ENCODE assay signal across 8 cellular contexts in genomic region chr5:140073296-140073695, GRCh38. TPM values are rescaled to one million over a fixed set of nuclear protein-coding genes. Genes with fewer than 3 reads are reported as not detected.
DNase-seq lines count a peak whose midpoint lies in the region; ATAC-seq, FAIRE-seq and TF ChIP-seq lines count a peak whose summit lies in the region.

No MANE protein-coding gene starts in this region.

- H3K4me1 ChIP-seq in DOHH2 (ENCODE audit: control insufficient read depth, low read length) (no peaks in the 10 kb centered on the region), Loucy (ENCODE audit: insufficient read depth, low read length, poor library complexity, severe bottlenecking) (no peaks in the 10 kb centered on the region), H1 (replicated peaks in 1 of 4; ENCODE audit: control insufficient read depth in 3 of 4, insufficient read depth in 4 of 4, low read length in 3 of 4) (no peaks in the 10 kb centered on the region), ovary (ENCODE audit: insufficient read depth) (no peaks in the 10 kb centered on the region)

- no peaks in the 10 kb centered on the region for H3K23me2 ChIP-seq in H1 (ENCODE audit: low read depth, low read length)

- no peaks in the 10 kb centered on the region for H3K79me2 ChIP-seq in DOHH2 (ENCODE audit: control insufficient read depth, low read length)
- H3K79me2 ChIP-seq in Loucy (ENCODE audit: insufficient read depth, low read length) = no peaks in the 10 kb centered on the region
- H3K79me2 ChIP-seq in H1 (ENCODE audit: control insufficient read depth in 1 of 2, insufficient read depth in 2 of 2, low read length in 2 of 2) = no peaks in the 10 kb centered on the region

- TF ChIP-seq RAD21 in H1 (IDR thresholded peaks at IDR 0.05 in 1 of 2, conservative IDR thresholded peaks at IDR 0.05 in 1 of 2; ENCODE audit: low read depth in 2 of 2, low read length in 2 of 2) = peak in 1 of 2 experiments; percentile 32; a peak in 3 of 4 replicates

- H3K4me3 ChIP-seq in DOHH2 (ENCODE audit: low read length) (no peak overlapping the region), Loucy (ENCODE audit: low read length, poor library complexity, severe bottlenecking) (no peak overlapping the region), H1 (ENCODE audit: extremely low read depth in 1 of 4, insufficient read depth in 2 of 4, low read depth in 3 of 4, low read length in 4 of 4) (no peak overlapping the region), ovary (no peak overlapping the region)

- H3K23ac ChIP-seq in H1 (ENCODE audit: insufficient read length) = no peak overlapping the region

- H3K27me3 ChIP-seq in DOHH2 (ENCODE audit: control insufficient read depth, low read length) (peaks cover 26% of the 10 kb centered on the region), Loucy (ENCODE audit: insufficient read depth, low read length, poor library complexity, severe bottlenecking) (no peaks in the 10 kb centered on the region), H1 (replicated peaks in 1 of 4; ENCODE audit: control insufficient read depth in 3 of 4, extremely low read depth in 1 of 4, insufficient read depth in 3 of 4, low read length in 3 of 4) (no peaks in the 10 kb centered on the region), ovary (no peaks in the 10 kb centered on the region)

- no peak overlapping the region for H3K56ac ChIP-seq in H1 (replicated peaks; ENCODE audit: insufficient read length, low read depth, low read length)

- TF ChIP-seq CTCF in DOHH2 (IDR thresholded peaks at IDR 0.05; ENCODE audit: low read depth, low read length, poor library complexity, severe bottlenecking) (peak; percentile 52), Loucy (conservative IDR thresholded peaks at IDR 0.05; ENCODE audit: low read length) (peak; percentile 82), H1 (IDR thresholded peaks at IDR 0.05; ENCODE audit: control extremely low read depth in 1 of 3, insufficient read depth in 1 of 3, low read depth in 1 of 3, low read length in 3 of 3) (peak in 2 of 3 experiments; percentile 7 to 22; a peak in 2 of 4 replicates), ovary (IDR thresholded peaks at IDR 0.05) (peak in 2 of 3 donors; percentile 36 to 69)

- H3K36me3 ChIP-seq in DOHH2 (ENCODE audit: control insufficient read depth, low read length) (no peaks in the 10 kb centered on the region), Loucy (ENCODE audit: insufficient read depth, low read length) (no peaks in the 10 kb centered on the region), H1 (ENCODE audit: control insufficient read depth in 2 of 4, insufficient read depth in 4 of 4, low read length in 3 of 4) (no peaks in the 10 kb centered on the region), ovary (no peaks in the 10 kb centered on the region)

- no peak overlapping the region for H4K8ac ChIP-seq in H1 (ENCODE audit: extremely low read depth, insufficient read depth, low read length)

- POLR2A ChIA-PET in H1 (lab: Charles Lee; ENCODE audit: partially characterized antibody) = interaction anchor here (0.8 kb wide), 1 partner anchor 82 kb away, joined by 3 read pairs; no protein-coding TSS in a partner anchor

- no peak overlapping the region for H3K14ac ChIP-seq in H1 (ENCODE audit: insufficient read length)

- ATAC-seq in HG03095 (IDR thresholded peaks at IDR 0.05; ENCODE audit: unreplicated experiment) (no peak), HG03354 (IDR thresholded peaks at IDR 0.05; ENCODE audit: poor library complexity, severe bottlenecking, unreplicated experiment) (no peak), GM21381 (IDR thresholded peaks at IDR 0.05; ENCODE audit: unreplicated experiment) (no peak)

- H3K9me2 ChIP-seq in DOHH2 (replicated peaks; ENCODE audit: control insufficient read depth, low read length) (no peaks in the 10 kb centered on the region), Loucy (replicated peaks; ENCODE audit: low read depth, low read length) (no peaks in the 10 kb centered on the region)

- peak; percentile 36 for FAIRE-seq in H1 (lab: Jason Lieb, UNC)

- H4K91ac ChIP-seq in H1 (replicated peaks; ENCODE audit: insufficient read length, low read length) = no peak overlapping the region

- H3K18ac ChIP-seq in H1 (ENCODE audit: extremely low read depth, low read length) = no peak overlapping the region

- WGBS in H1 (ENCODE audit: extremely low coverage in 1 of 2, insufficient coverage in 1 of 2, insufficient read length in 1 of 2, insufficient replicate concordance in 2 of 2, low coverage in 1 of 2, low lambda C conversion rate in 2 of 2, missing lambda C conversion rate in 1 of 2), 2 experiments = 37% methylated on average over 4 of the region's 4 CpGs; no CpG with 5 or more reads in 1 of the 2 experiments
- WGBS in ovary, 3 donors = 11 to 14% (median 11%) methylated on average over 4 of the region's 4 CpGs

- H3F3A ChIP-seq in DOHH2 (ENCODE audit: control insufficient read depth, insufficient read depth) = no peaks in the 10 kb centered on the region
- no peaks in the 10 kb centered on the region for H3F3A ChIP-seq in Loucy (ENCODE audit: low read depth)

- intact Hi-C loops in ovary (cut with DNase I) = loop anchor here (2.0 to 5.0 kb wide), 2 partner anchors 74 to 84 kb away; no protein-coding TSS in a partner anchor

- no peaks in the 10 kb centered on the region for H3K9me3 ChIP-seq in DOHH2 (ENCODE audit: control insufficient read depth, insufficient read depth, low read length)
- H3K9me3 ChIP-seq in Loucy (ENCODE audit: insufficient read depth, low read depth, low read length) = no peaks in the 10 kb centered on the region
- H3K9me3 ChIP-seq in H1 (ENCODE audit: insufficient read depth in 2 of 2, low read depth in 1 of 2, low read length in 1 of 2) = no peaks in the 10 kb centered on the region
- no peaks in the 10 kb centered on the region for H3K9me3 ChIP-seq in ovary

- no peak overlapping the region for H2AK5ac ChIP-seq in H1 (ENCODE audit: low read depth, low read length)

- H3K9ac ChIP-seq in Loucy (ENCODE audit: low read depth, low read length, poor library complexity, severe bottlenecking) (no peak overlapping the region), H1 (replicated peaks in 1 of 4; ENCODE audit: extremely low read depth in 1 of 4, low read depth in 3 of 4, low read length in 3 of 4) (no peak overlapping the region)

- H2AFZ ChIP-seq in Loucy (ENCODE audit: low read length) (no peak overlapping the region), H1 (ENCODE audit: low read length) (no peak overlapping the region)

- no peak overlapping the region for H2BK5ac ChIP-seq in H1 (ENCODE audit: low read depth, low read length)

- H3K4ac ChIP-seq in H1 (replicated peaks; ENCODE audit: insufficient read length, low read depth, low read length) = no peak overlapping the region

- H2BK12ac ChIP-seq in H1 (ENCODE audit: low read depth, low read length) = no peak overlapping the region

- DNase-seq in H1 (ENCODE audit: low read depth in 1 of 2, low spot score in 2 of 2) (no peak), ovary (no peak), H4 (ENCODE audit: low spot score) (no peak)

- TF ChIP-seq EP300 in H1 (IDR thresholded peaks at IDR 0.05; ENCODE audit: borderline replicate concordance in 1 of 2, low read depth in 2 of 2, low read length in 2 of 2) (no peak), ovary (IDR thresholded peaks at IDR 0.05) (no peak)

- H3K27ac ChIP-seq in DOHH2 (ENCODE audit: low read depth, low read length) (no peak overlapping the region), H1 (ENCODE audit: low read depth, low read length) (no peak overlapping the region), ovary (no peak overlapping the region)

- no peak overlapping the region for H4K5ac ChIP-seq in H1 (ENCODE audit: insufficient read length, low read depth, low read length)

- H3K79me1 ChIP-seq in H1 (ENCODE audit: low read depth, low read length) = no peaks in the 10 kb centered on the region

- H2BK15ac ChIP-seq in H1 (ENCODE audit: low read length) = no peak overlapping the region

- no peaks in the 10 kb centered on the region for H4K20me1 ChIP-seq in DOHH2 (ENCODE audit: control insufficient read depth, insufficient read depth, low read depth, low read length)
- no peaks in the 10 kb centered on the region for H4K20me1 ChIP-seq in Loucy (ENCODE audit: insufficient read depth, low read length, poor library complexity, severe bottlenecking)
- H4K20me1 ChIP-seq in H1 (replicated peaks in 1 of 2; ENCODE audit: control insufficient read depth in 1 of 2, insufficient read depth in 2 of 2, low read length in 2 of 2) = no peaks in the 10 kb centered on the region

- CTCF ChIA-PET in H1 (lab: Charles Lee; ENCODE audit: partially characterized antibody) = interaction anchor here (0.6 to 4.4 kb wide), 36 partner anchors 8 to 1255 kb away, joined by 3 to 44 read pairs (median 6); partner anchors contain the start of gene NRG2

- TF ChIP-seq POLR2A in H1 (IDR thresholded peaks at IDR 0.05; ENCODE audit: control extremely low read depth in 1 of 2, low read depth in 2 of 2, low read length in 2 of 2) (no peak), ovary (IDR thresholded peaks at IDR 0.05) (no peak)

- H3K4me2 ChIP-seq in DOHH2 (ENCODE audit: low read length) = no peak overlapping the region
- no peak overlapping the region for H3K4me2 ChIP-seq in Loucy (ENCODE audit: low read depth, low read length, poor library complexity, severe bottlenecking)
- no peak overlapping the region for H3K4me2 ChIP-seq in H1 (ENCODE audit: insufficient read depth in 1 of 2, low read depth in 2 of 2, low read length in 2 of 2)

- no peak overlapping the region for H2BK120ac ChIP-seq in H1 (replicated peaks; ENCODE audit: low read depth, low read length)

- H2BK20ac ChIP-seq in H1 (ENCODE audit: low read length) = no peak overlapping the region

RNA-seq across cellular contexts. Expression of gene NRG2, which starts 30.2 kb away (rescaled TPM):
- 0.21 and 0.54 TPM in 2 replicates for total RNA-seq in H1 (2021; fragmentation: NEBNext Ultra II Directional; extraction: Animal tissue kit (Norgen Biotek cat#: 25700))
- 0.27 and 0.49 TPM in 2 replicates for polyA plus RNA-seq in H1 (2011; rRNA removed)
- 0.52 TPM for polyA plus RNA-seq in H1 (2011; cell fraction: cytosol; rRNA removed)
- 0.37 TPM for polyA plus RNA-seq in H1 (2011; cell fraction: nucleus; rRNA removed)
- 0.21 to 0.51 TPM (median 0.43 TPM) in 4 replicates for polyA plus RNA-seq in H1 (2012, experiment 1 of 2)
- polyA plus RNA-seq in H1 (2012, experiment 2 of 2) = 0.41 TPM
- 0.16 TPM for polyA plus RNA-seq in H1 (2013, experiment 1 of 2)
- 0.15 TPM for polyA plus RNA-seq in H1 (2013, experiment 2 of 2)
- polyA minus RNA-seq in H1 (2011; rRNA and poly(A)+ RNA removed) = 0.41 and 0.46 TPM in 2 replicates
- polyA minus RNA-seq in H1 (2011; cell fraction: cytosol; rRNA and poly(A)+ RNA removed) = not detected
- 0.60 TPM for polyA minus RNA-seq in H1 (2011; cell fraction: nucleus; rRNA and poly(A)+ RNA removed)
- 10 to 100 TPM in 5 of 7 donors, 1 to 10 TPM in 2; 6.4 to 32.6 (median 25.5) TPM for total RNA-seq in ovary
- 10 to 100 TPM in 1 of 2 donors, 1 to 10 TPM in 1; 2.6 to 10.1 TPM for polyA plus RNA-seq in ovary
- total RNA-seq in H4 (2014; rRNA removed; shearing (Covaris generic)) = 0.14 and 0.25 TPM in 2 replicates

RNA-seq across cellular contexts. Expression of gene PURA, which starts 40.6 kb away (rescaled TPM):
- 2.1 and 2.3 TPM in 2 replicates for total RNA-seq in H1 (2021; fragmentation: NEBNext Ultra II Directional; extraction: Animal tissue kit (Norgen Biotek cat#: 25700))
- 0.58 and 0.98 TPM in 2 replicates for polyA plus RNA-seq in H1 (2011; rRNA removed)
- polyA plus RNA-seq in H1 (2011; cell fraction: cytosol; rRNA removed) = 0.81 TPM
- polyA plus RNA-seq in H1 (2011; cell fraction: nucleus; rRNA removed) = 0.78 TPM
- polyA plus RNA-seq in H1 (2012, experiment 1 of 2) = 0.81 to 1.4 TPM (median 1.2 TPM) in 4 replicates
- 0.38 TPM for polyA plus RNA-seq in H1 (2012, experiment 2 of 2)
- polyA plus RNA-seq in H1 (2013, experiment 1 of 2) = 1.3 TPM
- polyA plus RNA-seq in H1 (2013, experiment 2 of 2) = 1.1 TPM
- 0.76 and 1.1 TPM in 2 replicates for polyA minus RNA-seq in H1 (2011; rRNA and poly(A)+ RNA removed)
- polyA minus RNA-seq in H1 (2011; cell fraction: cytosol; rRNA and poly(A)+ RNA removed) = 0.59 TPM
- polyA minus RNA-seq in H1 (2011; cell fraction: nucleus; rRNA and poly(A)+ RNA removed) = 2.8 TPM
- 10 to 100 TPM; 19.5 to 35.5 (median 29.8) TPM for total RNA-seq in ovary
- 10 to 100 TPM in 1 of 2 donors, 1 to 10 TPM in 1; 6.3 to 11.0 TPM for polyA plus RNA-seq in ovary
- total RNA-seq in H4 (2014; rRNA removed; shearing (Covaris generic)) = 4.0 and 5.6 TPM in 2 replicates

RNA-seq across cellular contexts. Expression of gene IGIP, which starts 52.4 kb away (rescaled TPM):
- 0.33 and 0.69 TPM in 2 replicates for total RNA-seq in H1 (2021; fragmentation: NEBNext Ultra II Directional; extraction: Animal tissue kit (Norgen Biotek cat#: 25700))
- polyA plus RNA-seq in H1 (2011; rRNA removed) (0.14 and 0.32 TPM in 2 replicates), ovary (1 to 10 TPM; 6.8 to 8.8 TPM)
- polyA plus RNA-seq in H1 (2011; cell fraction: cytosol; rRNA removed) = 0.22 TPM
- polyA plus RNA-seq in H1 (2011; cell fraction: nucleus; rRNA removed) = 0.19 TPM
- 0.36 to 0.56 TPM (median 0.50 TPM) in 4 replicates for polyA plus RNA-seq in H1 (2012, experiment 1 of 2)
- polyA plus RNA-seq in H1 (2012, experiment 2 of 2) = not detected
- 0.28 TPM for polyA plus RNA-seq in H1 (2013, experiment 1 of 2)
- 0.18 TPM for polyA plus RNA-seq in H1 (2013, experiment 2 of 2)
- polyA minus RNA-seq in H1 (2011; rRNA and poly(A)+ RNA removed) = 0.38 and 0.54 TPM in 2 replicates
- polyA minus RNA-seq in H1 (2011; cell fraction: cytosol; rRNA and poly(A)+ RNA removed) = not detected
- polyA minus RNA-seq in H1 (2011; cell fraction: nucleus; rRNA and poly(A)+ RNA removed) = 0.60 TPM
- total RNA-seq in ovary = 10 to 100 TPM in 6 of 7 donors, 1 to 10 TPM in 1; 8.6 to 17.3 (median 15.5) TPM
- total RNA-seq in H4 (2014; rRNA removed; shearing (Covaris generic)) = 1.9 and 2.1 TPM in 2 replicates

Comparison
In these comparisons a context has a peak if more than half of its experiments do, and no peak if none do; other contexts are left out.
1. CTCF ChIP-seq: peak in every context shown above with its lines; median percentile 82 in Loucy; 52 in ovary; 52 in DOHH2; 14 in H1.